Comparison of ENCODE assay signal across 16 cellular contexts in the genomic region with DNA sequence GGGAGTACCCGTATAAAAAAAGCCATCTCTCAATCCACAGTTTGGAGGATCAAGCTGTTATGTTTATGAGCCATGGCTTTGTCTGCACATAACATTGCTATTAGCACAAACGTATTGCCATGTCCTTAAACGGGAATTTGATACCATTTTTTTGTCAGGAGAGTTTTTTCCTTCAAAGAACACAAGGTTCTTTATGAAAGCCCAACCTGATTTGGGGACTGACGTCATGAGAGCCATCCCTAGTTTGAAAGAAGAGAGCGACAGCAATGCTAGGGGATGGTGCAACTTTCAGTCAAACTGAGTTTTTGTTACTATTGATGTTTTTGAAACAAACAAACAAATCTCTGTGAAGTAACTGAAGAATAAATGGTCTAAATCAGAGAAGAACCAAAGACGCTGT.
"Had no signal": no experiment of that assay in that cellular context is flagged by ENCODE, and none has a peak within 500 bp of the region (broad histone marks: within the 10 kb centered on the region; RNA-seq: fewer than 3 reads in every experiment).

No MANE protein-coding gene starts in this region.

- ATAC-seq: SK-N-SH treated with all-trans-retinoic acid at 6 μM for 48 hours had no signal

- H3K9me3 ChIP-seq: MG63 had no signal

- DNase-seq: IMR-90, Karpas-422, KG1, MG63, NCI-H1092, NCI-H1105 treated with DMSO at 0.1 percent for 48 hours, NCI-H1417 treated with DMSO at 0.1 percent for 48 hours, NCI-H1694 treated with DMSO at 0.1 percent for 48 hours, NCI-H1930, NCI-H2171 treated with DMSO at 0.1 percent for 48 hours, NCI-H345, NCI-H446 treated with DMSO at 0.1 percent for 48 hours, Right ventricle myocardium superior, SIG-M5, T-helper 1 cell had no signal

- H3K4me3 ChIP-seq: MG63 had no signal

- H3K36me3 ChIP-seq: MG63 had no signal
